ENCODE assay signal across 22 cellular contexts in genomic region chr6:4084444-4085328, GRCh38. TPM values are rescaled to one million over a fixed set of nuclear protein-coding genes. Genes with fewer than 3 reads are reported as not detected.
DNase-seq lines count a peak whose midpoint lies in the region; ATAC-seq and TF ChIP-seq lines count a peak whose summit lies in the region.
"Had no signal": no experiment of that assay in that cellular context is flagged by ENCODE, and none has a peak within 500 bp of the region (broad histone marks: within the 10 kb centered on the region; RNA-seq: fewer than 3 reads in every experiment).

No MANE protein-coding gene starts in this region.

- no peaks in the 10 kb centered on the region for H3F3A ChIP-seq in neural progenitor cell (ENCODE audit: low read depth)

- no peak overlapping the region for H3K4me3 ChIP-seq in neural progenitor cell
- H3K4me3 ChIP-seq in psoas muscle = no peak overlapping the region
- no peak overlapping the region for H3K4me3 ChIP-seq in Caco-2 (ENCODE audit: low read depth, low read length)
- H3K4me3 ChIP-seq: A549, gastroesophageal sphincter, testis had no signal

- H3K36me3 Mint-ChIP-seq in Calu3 (ENCODE audit: insufficient read depth, unreplicated experiment) (no peaks in the 10 kb centered on the region), neural progenitor cell (no peaks in the 10 kb centered on the region), Caco-2 (ENCODE audit: insufficient read depth, unreplicated experiment) (no peaks in the 10 kb centered on the region)
- H3K36me3 Mint-ChIP-seq: naive B cell had no signal

- no peaks in the 10 kb centered on the region for H3K27me3 Mint-ChIP-seq in Calu3 (ENCODE audit: unreplicated experiment)
- H3K27me3 Mint-ChIP-seq in neural progenitor cell (ENCODE audit: insufficient read depth, low read depth) = peaks cover 3% of the 10 kb centered on the region
- no peaks in the 10 kb centered on the region for H3K27me3 Mint-ChIP-seq in Caco-2 (ENCODE audit: insufficient read depth, unreplicated experiment)

- H3K36me3 ChIP-seq in neural progenitor cell (no peaks in the 10 kb centered on the region), psoas muscle (ENCODE audit: insufficient read depth in 1 of 2, low read depth in 1 of 2) (no peaks in the 10 kb centered on the region), Caco-2 (ENCODE audit: control insufficient read depth, insufficient read depth, low read length) (no peaks in the 10 kb centered on the region)
- H3K36me3 ChIP-seq: gastroesophageal sphincter had no signal

- DNase-seq in Calu3 (no peak), NCI-H2227 (lab: John Stamatoyannopoulos, UW; ENCODE audit: unreplicated experiment) (peak; percentile 78), globus pallidus (ENCODE audit: low spot score) (peak; percentile 5), neural progenitor cell (ENCODE audit: low spot score) (no peak), T-helper 2 cell (no peak), psoas muscle (no peak), Caco-2 (no peak)
- DNase-seq: activated CD8-positive, alpha-beta memory T cell treated with anti-CD3 and anti-CD28 coated beads for 24 hours; C1 segment of cervical spinal cord; erythroblast; naive B cell; NCI-H774; T1000; testis had no signal

- H3K27ac ChIP-seq in neural progenitor cell (no peak overlapping the region), psoas muscle (no peak overlapping the region)
- H3K27ac ChIP-seq: A549, gastroesophageal sphincter, HL-60, testis had no signal

- H4K20me1 ChIP-seq in neural progenitor cell (ENCODE audit: low read depth) = no peaks in the 10 kb centered on the region

- ATAC-seq in HG03108 (IDR thresholded peaks at IDR 0.05; ENCODE audit: unreplicated experiment) = no peak
- ATAC-seq in psoas muscle = no peak
- ATAC-seq: A549, gastroesophageal sphincter had no signal

- H3K4me2 ChIP-seq in neural progenitor cell = no peak overlapping the region
- H3K4me2 ChIP-seq: A549 had no signal

- TF ChIP-seq CTCF in Calu3 (IDR thresholded peaks at IDR 0.05; ENCODE audit: unreplicated experiment) (no peak), neural progenitor cell (IDR thresholded peaks at IDR 0.05) (no peak), psoas muscle (IDR thresholded peaks at IDR 0.05) (no peak), Caco-2 (IDR thresholded peaks at IDR 0.05; ENCODE audit: insufficient read depth in 1 of 2, low read depth in 1 of 2, low read length in 1 of 2, severe bottlenecking in 1 of 2, unreplicated experiment in 1 of 2) (no peak)

- BruUV-seq in Calu3 (replicated peaks; lab: Mats Ljungman, UMichigan) = no TSS peak
- no TSS peak for BruUV-seq in Caco-2 (replicated peaks; lab: Mats Ljungman, UMichigan)

- H3K9me3 ChIP-seq in neural progenitor cell (ENCODE audit: low read depth) (no peaks in the 10 kb centered on the region), psoas muscle (no peaks in the 10 kb centered on the region), Caco-2 (no peaks in the 10 kb centered on the region)
- H3K9me3 ChIP-seq: A549, gastroesophageal sphincter, testis had no signal

- H3K4me3 Mint-ChIP-seq in Calu3 (ENCODE audit: low read depth, unreplicated experiment) = peak overlapping the region; percentile 49
- H3K4me3 Mint-ChIP-seq in neural progenitor cell = no peak overlapping the region
- H3K4me3 Mint-ChIP-seq in Caco-2 (ENCODE audit: unreplicated experiment) = no peak overlapping the region
- H3K4me3 Mint-ChIP-seq: activated T-helper 1 cell treated with anti-CD3 and anti-CD28 coated beads, Interleukin-12 subunit alpha, Interleukin-12 subunit beta, Interleukin-2, Interleukin-4 antibody, amounts not matched to agents 30 ng/mL and 10 ng/mL and 1 ng/mL, durations not matched to agents 14 hours and 24 hours and 36 hours; dendritic cell treated with granulocyte-macrophage colony-stimulating factor and Interleukin-4, amounts not matched to agents 40 ng/mL and 50 ng/mL, for 4 days had no signal

- H3K27ac Mint-ChIP-seq in Calu3 (ENCODE audit: unreplicated experiment) (no peak overlapping the region), neural progenitor cell (peak overlapping the region; percentile 55), Caco-2 (ENCODE audit: unreplicated experiment) (no peak overlapping the region)
- H3K27ac Mint-ChIP-seq: activated T-helper 1 cell treated with anti-CD3 and anti-CD28 coated beads, Interleukin-12 subunit alpha, Interleukin-12 subunit beta, Interleukin-2, Interleukin-4 antibody, amounts not matched to agents 30 ng/mL and 10 ng/mL and 1 ng/mL, durations not matched to agents 14 hours and 24 hours and 36 hours; dendritic cell treated with granulocyte-macrophage colony-stimulating factor and Interleukin-4, amounts not matched to agents 40 ng/mL and 50 ng/mL, for 4 days; naive B cell had no signal

- intact Hi-C loops in Calu3 (cut with micrococcal nuclease; ENCODE audit: unreplicated experiment) = no loop called here
- intact Hi-C loops in psoas muscle (cut with DNase I) = no loop called here
- intact Hi-C loops in Caco-2 (cut with micrococcal nuclease; ENCODE audit: unreplicated experiment) = no loop called here

- H2AFZ ChIP-seq in neural progenitor cell (replicated peaks) = no peak overlapping the region

- no peaks in the 10 kb centered on the region for H3K9me3 Mint-ChIP-seq in Calu3 (ENCODE audit: low read depth, unreplicated experiment)
- H3K9me3 Mint-ChIP-seq in neural progenitor cell = peaks cover under 1% of the 10 kb centered on the region
- H3K9me3 Mint-ChIP-seq in Caco-2 (ENCODE audit: unreplicated experiment) = no peaks in the 10 kb centered on the region
- H3K9me3 Mint-ChIP-seq: activated T-helper 1 cell treated with anti-CD3 and anti-CD28 coated beads, Interleukin-12 subunit alpha, Interleukin-12 subunit beta, Interleukin-2, Interleukin-4 antibody, amounts not matched to agents 30 ng/mL and 10 ng/mL and 1 ng/mL, durations not matched to agents 14 hours and 24 hours and 36 hours; dendritic cell treated with granulocyte-macrophage colony-stimulating factor and Interleukin-4, amounts not matched to agents 40 ng/mL and 50 ng/mL, for 4 days; naive B cell had no signal

- POLR2A ChIA-PET in Caco-2 (lab: Charles Lee) = no interaction called here

- CTCF ChIA-PET in Calu3 (lab: Charles Lee) = interaction anchor here (0.6 to 0.9 kb wide), 3 partner anchors 18 to 90 kb away, joined by 3 to 4 read pairs (median 3); no protein-coding TSS in a partner anchor
- CTCF ChIA-PET in Caco-2 (lab: Charles Lee) = no interaction called here

- H3K4me1 ChIP-seq in neural progenitor cell = peaks cover 8% of the 10 kb centered on the region
- H3K4me1 ChIP-seq in psoas muscle = peaks cover 7% of the 10 kb centered on the region
- H3K4me1 ChIP-seq in Caco-2 = no peaks in the 10 kb centered on the region
- H3K4me1 ChIP-seq: A549, gastroesophageal sphincter, testis had no signal

- 35 to 57% (median 49%) methylated on average over 9 of the region's 9 CpGs for WGBS in psoas muscle, 3 donors

- no peaks in the 10 kb centered on the region for H3K79me2 ChIP-seq in neural progenitor cell (ENCODE audit: low read depth)

- H3K4me1 Mint-ChIP-seq in Calu3 (ENCODE audit: low read depth, unreplicated experiment) (no peaks in the 10 kb centered on the region), neural progenitor cell (peaks cover 12% of the 10 kb centered on the region), Caco-2 (ENCODE audit: low read depth, unreplicated experiment) (no peaks in the 10 kb centered on the region)
- H3K4me1 Mint-ChIP-seq: naive B cell had no signal

- H3K9ac ChIP-seq in neural progenitor cell = no peak overlapping the region

- H3K27me3 ChIP-seq in neural progenitor cell (no peaks in the 10 kb centered on the region), psoas muscle (ENCODE audit: insufficient read depth in 3 of 3, low read length in 2 of 3) (no peaks in the 10 kb centered on the region), Caco-2 (replicated peaks; ENCODE audit: control insufficient read depth, insufficient read depth, low read length) (no peaks in the 10 kb centered on the region)
- H3K27me3 ChIP-seq: gastroesophageal sphincter, testis had no signal

RNA-seq across cellular contexts. Expression of gene FAM217A, which starts 5.7 kb away (rescaled TPM):
- total RNA-seq in Calu3 (2022) = not detected in 2 replicates
- total RNA-seq in neural progenitor cell (ENCODE audit: low replicate concordance) = not detected in 2 replicates
- not detected for total RNA-seq in psoas muscle
- not detected for polyA plus RNA-seq in psoas muscle
- not detected in 2 replicates for total RNA-seq in Caco-2 (2022)
- total RNA-seq: activated T-helper 1 cell treated with anti-CD3 and anti-CD28 coated beads, Interleukin-12 subunit alpha, Interleukin-12 subunit beta, Interleukin-2, Interleukin-4 antibody, amounts not matched to agents 30 ng/mL and 10 ng/mL and 1 ng/mL, durations not matched to agents 14 hours and 24 hours and 36 hours; bronchial epithelial cell; gastroesophageal sphincter; lower leg skin had no signal
- polyA plus RNA-seq: A549 had no signal

RNA-seq across cellular contexts. Expression of gene ECI2, which starts 50.7 kb away (rescaled TPM):
- total RNA-seq in Calu3 (2022) = 15.8 and 19.7 TPM in 2 replicates
- total RNA-seq in neural progenitor cell (ENCODE audit: low replicate concordance) = 33.4 and 49.1 TPM in 2 replicates
- 100 to 1,000 TPM in 3 of 4 donors, 10 to 100 TPM in 1; 77.3 to 118 (median 111) TPM for total RNA-seq in psoas muscle
- 100 to 1,000 TPM in 1 of 3 donors, 10 to 100 TPM in 2; 58.2 to 122 (median 90.4) TPM for polyA plus RNA-seq in psoas muscle
- 21.1 and 24.6 TPM in 2 replicates for total RNA-seq in Caco-2 (2022)

Comparison
In these comparisons a context has a peak if more than half of its experiments do, and no peak if none do; other contexts are left out.
1. DNase-seq: peak in NCI-H2227 (single experiment) and globus pallidus (single experiment); none in Calu3 (single experiment), neural progenitor cell (single experiment), T-helper 2 cell (0 of 5), psoas muscle (0 of 2) and Caco-2 (0 of 2).